Comparison of ENCODE assay signal across 8 cellular contexts in the genomic region with DNA sequence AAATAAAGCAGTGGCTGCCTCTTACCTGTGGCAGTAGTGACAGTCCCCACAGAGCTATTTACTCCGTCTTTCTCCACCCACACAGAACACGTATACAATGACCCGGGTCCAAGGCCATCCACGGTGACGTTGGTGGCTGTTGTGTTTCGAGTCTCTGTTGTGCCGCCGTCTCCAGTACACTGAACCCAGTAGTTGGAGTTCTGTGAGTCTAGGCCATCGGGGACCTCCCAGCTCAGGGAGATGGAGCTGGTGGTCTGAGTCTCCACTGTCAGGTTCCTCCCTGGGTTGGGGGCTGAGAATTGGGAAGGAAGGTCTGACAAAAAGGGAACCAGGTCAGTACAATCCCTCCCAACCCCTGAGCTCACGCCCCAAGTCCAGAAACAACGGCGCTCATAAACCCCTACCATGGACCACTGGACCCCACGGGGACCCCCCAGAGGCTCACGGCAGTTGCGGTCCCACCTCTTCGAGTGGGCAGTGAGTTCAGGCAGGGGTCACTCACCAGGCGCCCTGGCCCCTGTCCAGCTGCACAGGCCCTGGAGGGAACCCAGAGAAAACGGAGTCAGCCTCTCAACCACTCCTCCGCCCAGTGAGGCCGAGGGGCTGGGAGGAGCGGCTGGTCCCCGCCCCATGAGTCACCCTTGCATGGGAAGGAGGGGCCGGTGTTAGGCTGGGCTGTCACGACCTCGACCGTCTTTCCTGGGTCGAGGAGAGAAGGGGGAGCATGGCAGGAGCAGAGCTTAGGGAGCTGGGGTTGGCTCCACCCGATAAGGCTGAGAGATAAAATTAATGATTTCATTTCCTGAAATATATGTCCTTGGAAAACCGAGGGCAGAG. TPM values are rescaled to one million over a fixed set of nuclear protein-coding genes. Genes with fewer than 3 reads are reported as not detected.
DNase-seq lines count a peak whose midpoint lies in the region; ATAC-seq, FAIRE-seq and TF ChIP-seq lines count a peak whose summit lies in the region.

No MANE protein-coding gene starts in this region.

- intact Hi-C loops in stomach (cut with DNase I; ENCODE audit: low total_unique reads) = no loop called here

- H3K4me3 ChIP-seq in epithelial cell of proximal tubule (ENCODE audit: low read depth, low read length) (peak overlapping the region; percentile 14), mucosa of rectum (ENCODE audit: low read length in 2 of 2) (peak overlapping the region; percentile 65 to 69), stomach (peak overlapping the region; percentile 10 to 39 (median 34))

- DNase-seq in NCI-H146 (lab: John Stamatoyannopoulos, UW) = peak; percentile 71
- DNase-seq in activated CD4-positive, alpha-beta T cell treated with anti-CD3 and anti-CD28 coated beads, Interleukin-2, amount 50 U/mL, for 48 hours = peak; percentile 56 to 65
- no peak for DNase-seq in epithelial cell of proximal tubule (ENCODE audit: low read depth)
- DNase-seq in stomach = peak; percentile 88
- DNase-seq in COR-L47 (lab: John Stamatoyannopoulos, UW) = no peak

- no peak for TF ChIP-seq POLR2A in stomach (IDR thresholded peaks at IDR 0.05)

- H3K36me3 ChIP-seq in mucosa of rectum (ENCODE audit: control insufficient read depth in 2 of 2, insufficient read depth in 2 of 2, low read length in 2 of 2) (peaks cover 4 to 14% of the 10 kb centered on the region in 2 donors), stomach (peaks cover 0 to 21% (median 10%) of the 10 kb centered on the region in 4 donors)

- no peak for TF ChIP-seq CTCF in epithelial cell of proximal tubule (conservative IDR thresholded peaks at IDR 0.05; ENCODE audit: low read depth, low read length)
- TF ChIP-seq CTCF in stomach (IDR thresholded peaks at IDR 0.05) = no peak

- ATAC-seq in HG03196 (IDR thresholded peaks at IDR 0.05; ENCODE audit: unreplicated experiment) = no peak

- FAIRE-seq in G401.6 (lab: Jason Lieb, UNC) = peak; percentile 92

- peak overlapping the region; percentile 81 to 91 for H3K27ac ChIP-seq in mucosa of rectum (ENCODE audit: low read depth in 2 of 2, low read length in 2 of 2)
- H3K27ac ChIP-seq in stomach = peak overlapping the region; percentile 69 to 82 (median 81)

- no peaks in the 10 kb centered on the region for H3K9me3 ChIP-seq in mucosa of rectum (ENCODE audit: control insufficient read depth in 2 of 2, low read length in 2 of 2)
- H3K9me3 ChIP-seq in stomach = peaks cover 0 to 1% (median 0%) of the 10 kb centered on the region in 4 donors

- WGBS in stomach, 5 donors = 16 to 34% (median 24%) methylated on average over 19 to 29 of the region's 29 CpGs

- TF ChIP-seq EP300 in stomach (IDR thresholded peaks at IDR 0.05) = no peak

- H3K27me3 ChIP-seq in mucosa of rectum (ENCODE audit: control insufficient read depth in 2 of 2, insufficient read depth in 2 of 2, low read length in 2 of 2) (no peaks in the 10 kb centered on the region), stomach (peaks cover 0 to 19% (median 0%) of the 10 kb centered on the region in 3 donors)

- peaks cover 7 to 24% of the 10 kb centered on the region in 2 donors for H3K4me1 ChIP-seq in mucosa of rectum (ENCODE audit: control insufficient read depth in 2 of 2, insufficient read depth in 2 of 2, low read length in 2 of 2)
- H3K4me1 ChIP-seq in stomach = peaks cover 6 to 33% (median 22%) of the 10 kb centered on the region in 4 donors

- peak overlapping the region; percentile 81 for H3K9ac ChIP-seq in mucosa of rectum (ENCODE audit: low read depth in 1 of 2, low read length in 2 of 2)

RNA-seq across cellular contexts. Expression of a gene that starts 2.4 kb away (rescaled TPM):
- total RNA-seq in epithelial cell of proximal tubule (1.1 and 2.8 TPM in 2 replicates), stomach (10 to 100 TPM; 34.9 to 83.9 (median 52.5) TPM)
- 10 to 100 TPM in 2 of 3 donors, 1 to 10 TPM in 1; 5.3 to 22.5 (median 17.3) TPM for polyA plus RNA-seq in stomach

RNA-seq across cellular contexts. Expression of a gene that starts 21.7 kb away (rescaled TPM):
- 2.1 and 2.6 TPM in 2 replicates for total RNA-seq in epithelial cell of proximal tubule
- 10 to 100 TPM in 2 of 5 donors, 1 to 10 TPM in 2, under 1 TPM in 1; 0.29 to 47.8 (median 4.9) TPM for total RNA-seq in stomach
- 10 to 100 TPM in 2 of 3 donors, 1 to 10 TPM in 1; 9.1 to 12.4 (median 10.4) TPM for polyA plus RNA-seq in stomach

RNA-seq across cellular contexts. Expression of a gene that starts 26.8 kb away (rescaled TPM):
- 0.29 TPM in 1 of 2 replicates, not detected in the other for total RNA-seq in epithelial cell of proximal tubule
- 1 to 10 TPM in 1 of 5 donors, not detected in 4; 1.8 TPM for total RNA-seq in stomach
- polyA plus RNA-seq in stomach = 1 to 10 TPM in 2 of 3 donors, under 1 TPM in 1; 0.20 to 2.8 (median 1.7) TPM

RNA-seq across cellular contexts. Expression of a gene that starts 40.5 kb away (rescaled TPM):
- total RNA-seq in epithelial cell of proximal tubule (0.51 and 7.0 TPM in 2 replicates), stomach (1 to 10 TPM in 1 of 5 donors, not detected in 4; 1.9 TPM)
- under 1 TPM in 2 of 3 donors, not detected in 1; 0.68 to 0.75 TPM for polyA plus RNA-seq in stomach

RNA-seq across cellular contexts. Expression of a gene that starts 49.4 kb away (rescaled TPM):
- total RNA-seq in epithelial cell of proximal tubule = 0.40 and 0.51 TPM in 2 replicates
- not detected for total RNA-seq in stomach
- polyA plus RNA-seq in stomach = 10 to 100 TPM in 1 of 3 donors, 1 to 10 TPM in 2; 4.2 to 14.1 (median 7.8) TPM

Comparison
In these comparisons a context has a peak if more than half of its experiments do, and no peak if none do; other contexts are left out.
1. DNase-seq: peak in NCI-H146 (single experiment), activated CD4-positive, alpha-beta T cell treated with anti-CD3 and anti-CD28 coated beads, Interleukin-2, amount 50 U/mL, for 48 hours (2 of 2) and stomach (single experiment); none in epithelial cell of proximal tubule (single experiment) and COR-L47 (single experiment).
2. H3K4me3 ChIP-seq: peak in every context shown above with its lines; median percentile 67 in mucosa of rectum; 34 in stomach; 14 in epithelial cell of proximal tubule.